Comparison of ENCODE assay signal across 21 cellular contexts in genomic region chr10:74249865-74250264, GRCh38.
"Had no signal": no experiment of that assay in that cellular context is flagged by ENCODE, and none has a peak within 500 bp of the region (broad histone marks: within the 10 kb centered on the region; RNA-seq: fewer than 3 reads in every experiment).

No MANE protein-coding gene starts in this region.

- ATAC-seq: activated CD4-positive, alpha-beta T cell treated with anti-CD3 and anti-CD28 coated beads for 36 hours; activated CD8-positive, alpha-beta memory T cell treated with anti-CD3 and anti-CD28 coated beads, Interleukin-2, amount 10 ng/mL, durations not matched to agents 7 days and 5 days; activated CD8-positive, alpha-beta T cell treated with anti-CD3 and anti-CD28 coated beads, Interleukin-2, amount 10 ng/mL, durations not matched to agents 7 days and 5 days; mucosa of descending colon; natural killer cell treated with Interleukin-12 subunit alpha and Interleukin-12 subunit beta and Interleukin-15 and Interleukin-18, amount 100 ng/mL, for 72 hours; right cardiac atrium; stimulated activated effector memory CD8-positive, alpha-beta T cell treated with anti-CD3 and anti-CD28 coated beads, Interleukin-12 subunit alpha, Interleukin-12 subunit beta, amount 100 ng/mL, for 72 hours had no signal

- H3K4me3 ChIP-seq: colonic mucosa, left ventricle myocardium inferior, lung, mucosa of descending colon, skin epidermis, thoracic aorta had no signal

- DNase-seq: activated B cell treated with CpG ODN at 0.5 μM for 24 hours; activated CD4-positive, alpha-beta T cell treated with anti-CD3 and anti-CD28 coated beads for 36 hours; activated CD8-positive, alpha-beta memory T cell treated with anti-CD3 and anti-CD28 coated beads, Interleukin-2, amount 10 ng/mL, durations not matched to agents 7 days and 5 days; activated CD8-positive, alpha-beta T cell treated with anti-CD3 and anti-CD28 coated beads, Interleukin-2, amount 10 ng/mL, durations not matched to agents 7 days and 5 days; activated effector memory CD4-positive, alpha-beta T cell treated with Interleukin-2 at 50 U/mL for 16 hours; activated naive CD4-positive, alpha-beta T cell treated with anti-CD3 and anti-CD28 coated beads, Interleukin-2, amount 10 ng/mL, durations not matched to agents 7 days and 5 days; activated naive CD8-positive, alpha-beta T cell treated with anti-CD3 and anti-CD28 coated beads, Interleukin-2, amount 10 ng/mL, durations not matched to agents 7 days and 5 days; amygdala; colonic mucosa; effector CD8-positive, alpha-beta T cell; islet precursor cell; left ventricle myocardium inferior; mucosa of descending colon; right cardiac atrium; stimulated activated CD4-positive, alpha-beta T cell treated with anti-CD3 and anti-CD28 coated beads, Interleukin-4, amount 100 ng/mL, for 24 hours; T-helper 1 cell had no signal
